Comparison of ENCODE assay signal across 1 cellular context in genomic region chr17:3964203-3965122, GRCh38.
TF ChIP-seq lines count a peak whose summit lies in the region.

Gene ATP2A3 (minus strand): TSS chr17:3964437. CDS start chr17:3964291, 146 bp downstream.

TF ChIP-seq in K562, 482 proteins besides CTCF, POLR2A, EP300 and RAD21 (continued from another document):
- no peak for TF ChIP-seq ZNF124 (CRISPR knock-in tag; IDR thresholded peaks at IDR 0.05)
